Comparison of ENCODE assay signal across 9 cellular contexts in genomic region chr19:916645-917322, GRCh38. TPM values are rescaled to one million over a fixed set of nuclear protein-coding genes. Genes with fewer than 3 reads are reported as not detected.
A peak's percentile ranks its signal among the peaks of the same experiment; 100 is the strongest.
DNase-seq lines count a peak whose midpoint lies in the region; ATAC-seq lines count a peak whose summit lies in the region.
"Had no signal": no experiment of that assay in that cellular context is flagged by ENCODE, and none has a peak within 500 bp of the region (broad histone marks: within the 10 kb centered on the region; RNA-seq: fewer than 3 reads in every experiment).

No MANE protein-coding gene starts in this region.

- no peaks in the 10 kb centered on the region for H3K9me3 Mint-ChIP-seq in T-cell
- H3K9me3 Mint-ChIP-seq in stimulated activated naive CD8-positive, alpha-beta T cell treated with anti-CD3 and anti-CD28 coated beads, Interleukin-15, amount 100 ng/mL, for 72 hours: no peaks in the 10 kb centered on the region

- no peak overlapping the region for H3K27ac Mint-ChIP-seq in T-cell
- H3K27ac Mint-ChIP-seq in stimulated activated naive CD8-positive, alpha-beta T cell treated with anti-CD3 and anti-CD28 coated beads, Interleukin-15, amount 100 ng/mL, for 72 hours: no peak overlapping the region

- ATAC-seq in T-cell (replicated peaks in 1 of 4): no peak
- ATAC-seq in stimulated activated naive CD8-positive, alpha-beta T cell treated with anti-CD3 and anti-CD28 coated beads, Interleukin-15, amount 100 ng/mL, for 72 hours: no peak
- ATAC-seq in GM18909 (IDR thresholded peaks at IDR 0.05; ENCODE audit: poor library complexity, unreplicated experiment): no peak
- ATAC-seq in GM19463 (IDR thresholded peaks at IDR 0.05; ENCODE audit: unreplicated experiment): no peak

- no peaks in the 10 kb centered on the region for H3K36me3 Mint-ChIP-seq in T-cell

- CTCF ChIA-PET in T-cell (lab: Charles Lee): no interaction called here

- H3K4me3 ChIP-seq in iPS-18c (ENCODE audit: insufficient read depth, low read depth, low read length): peak overlapping the region; percentile 63

- DNase-seq in activated T-cell treated with anti-CD3 and anti-CD28 coated beads for 48 hours (ENCODE audit: low read depth) (peak; percentile 41), activated T-cell treated with anti-CD3 and anti-CD28 coated beads for 4 hours (no peak), T-cell (no peak), GM19240 (ENCODE audit: insufficient read length, low spot score) (no peak)
- DNase-seq in stimulated activated naive CD8-positive, alpha-beta T cell treated with anti-CD3 and anti-CD28 coated beads, Interleukin-15, amount 100 ng/mL, for 72 hours: no peak

- H3K4me1 Mint-ChIP-seq in T-cell: peaks cover 16 to 24% (median 21%) of the 10 kb centered on the region in 3 donors
- peaks cover 36% of the 10 kb centered on the region for H3K4me1 Mint-ChIP-seq in stimulated activated naive CD8-positive, alpha-beta T cell treated with anti-CD3 and anti-CD28 coated beads, Interleukin-15, amount 100 ng/mL, for 72 hours

- POLR2A ChIA-PET in T-cell (lab: Charles Lee): no interaction called here

- peaks cover 0 to 5% of the 10 kb centered on the region in 2 donors for H3K27me3 Mint-ChIP-seq in T-cell
- H3K27me3 Mint-ChIP-seq in stimulated activated naive CD8-positive, alpha-beta T cell treated with anti-CD3 and anti-CD28 coated beads, Interleukin-15, amount 100 ng/mL, for 72 hours: peaks cover 20% of the 10 kb centered on the region

- no peaks in the 10 kb centered on the region for H3K9me3 ChIP-seq in iPS-18c (ENCODE audit: control insufficient read depth, insufficient read depth, low read length)

- H3K4me3 Mint-ChIP-seq in T-cell: peak overlapping the region; percentile 25 to 81 (median 64)
- H3K4me3 Mint-ChIP-seq in stimulated activated naive CD8-positive, alpha-beta T cell treated with anti-CD3 and anti-CD28 coated beads, Interleukin-15, amount 100 ng/mL, for 72 hours: peak overlapping the region; percentile 45 to 54

RNA-seq across cellular contexts. Expression of gene KISS1R, which starts 0.3 kb away (rescaled TPM):
- total RNA-seq in T-cell: 1 to 10 TPM; 1.5 to 4.9 (median 2.8) TPM

RNA-seq across cellular contexts. Expression of gene R3HDM4, which starts 3.8 kb away (rescaled TPM):
- total RNA-seq in T-cell: 100 to 1,000 TPM; 190 to 252 (median 220) TPM

RNA-seq across cellular contexts. Expression of gene ARID3A, which starts 9.1 kb away (rescaled TPM):
- 10 to 100 TPM in 4 of 5 donors, 1 to 10 TPM in 1; 9.8 to 13.2 (median 12.0) TPM for total RNA-seq in T-cell

RNA-seq across cellular contexts. Expression of gene RNU6-9, which starts 23.5 kb away (rescaled TPM):
- not detected for total RNA-seq in T-cell
- total RNA-seq: activated CD8-positive, alpha-beta memory T cell treated with anti-CD3 and anti-CD28 coated beads for 36 hours had no signal

RNA-seq across cellular contexts. Expression of gene MED16, which starts 23.8 kb away (rescaled TPM):
- total RNA-seq in T-cell: 100 to 1,000 TPM in 1 of 5 donors, 10 to 100 TPM in 4; 55.0 to 105 (median 92.4) TPM
